Comparison of ENCODE assay signal across 8 cellular contexts in the genomic region with DNA sequence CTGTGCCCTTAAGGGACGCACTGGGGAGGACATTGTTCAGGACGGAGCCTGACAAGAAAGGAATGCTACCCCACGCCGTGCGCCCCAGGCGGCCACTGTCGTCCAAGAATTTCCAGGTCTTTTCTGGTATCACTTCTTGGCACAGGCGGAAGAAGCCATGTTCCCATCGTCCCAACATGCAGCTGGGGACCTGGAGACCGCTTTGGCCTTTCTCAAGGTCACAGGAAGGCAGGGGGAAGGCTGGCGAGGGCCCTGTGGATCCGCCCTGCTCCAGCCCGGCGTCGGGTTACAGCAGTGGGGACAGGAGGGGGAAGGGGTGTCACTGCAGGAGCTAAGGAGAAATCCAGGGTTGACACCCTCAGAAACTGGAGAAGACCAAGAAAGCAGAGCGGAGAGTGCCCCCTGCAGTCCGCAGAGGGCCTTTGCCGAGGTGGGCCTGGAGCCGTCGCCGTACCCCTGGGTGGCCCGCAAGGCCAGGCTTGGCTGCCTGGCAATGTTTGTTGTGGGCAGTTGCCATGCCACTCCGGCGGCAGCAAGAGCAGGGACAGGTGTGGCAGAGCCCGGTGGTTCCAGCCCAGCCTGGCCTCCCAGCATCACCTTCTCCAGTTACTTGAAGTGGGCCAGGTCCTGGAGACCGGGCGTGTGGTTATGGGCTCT.
A peak's percentile ranks its signal among the peaks of the same experiment; 100 is the strongest.
DNase-seq lines count a peak whose midpoint lies in the region; ATAC-seq and TF ChIP-seq lines count a peak whose summit lies in the region.

No MANE protein-coding gene starts in this region.

- H3K27ac ChIP-seq in dorsolateral prefrontal cortex = peak overlapping the region in 40 of 59 donors; percentile 2 to 96 (median 53)

- ATAC-seq in GM21515 (IDR thresholded peaks at IDR 0.05; ENCODE audit: unreplicated experiment) = no peak
- ATAC-seq in GM18861 (IDR thresholded peaks at IDR 0.05; ENCODE audit: unreplicated experiment) = no peak
- no peak for ATAC-seq in GM19452 (IDR thresholded peaks at IDR 0.05; ENCODE audit: unreplicated experiment)

- intact Hi-C loops in dorsolateral prefrontal cortex (cut with DNase I) = no loop called here

- DNase-seq in Daoy (ENCODE audit: low read depth) (peak; percentile 31), NCI-H146 treated with DMSO at 0.1 percent for 48 hours (lab: John Stamatoyannopoulos, UW; ENCODE audit: unreplicated experiment) (peak; percentile 28), dorsolateral prefrontal cortex (peak in 2 of 10 donors; percentile 42 to 43), neural crest cell (ENCODE audit: low read depth, low spot score) (peak; percentile 25)
- DNase-seq in activated naive CD4-positive, alpha-beta T cell treated with Interleukin-2 at 50 U/mL for 16 hours = no peak

- H3K4me3 Mint-ChIP-seq in neural crest cell = no peak overlapping the region

- TF ChIP-seq CTCF in dorsolateral prefrontal cortex (IDR thresholded peaks at IDR 0.05 in 54 of 56, conservative IDR thresholded peaks at IDR 0.05 in 2 of 56; ENCODE audit: low read depth in 1 of 56, partially characterized antibody in 56 of 56) (peak in 53 of 56 donors; percentile 14 to 57 (median 41)), neural crest cell (conservative IDR thresholded peaks at IDR 0.05) (peak; percentile 43)

- H3K27me3 Mint-ChIP-seq in neural crest cell (ENCODE audit: low read depth) = no peaks in the 10 kb centered on the region

- H3K27me3 ChIP-seq in dorsolateral prefrontal cortex = no peaks in the 10 kb centered on the region

- H3K36me3 Mint-ChIP-seq in neural crest cell (ENCODE audit: low read depth) = no peaks in the 10 kb centered on the region

- peaks cover 22% of the 10 kb centered on the region for H3K4me1 Mint-ChIP-seq in neural crest cell

- H3K9me3 Mint-ChIP-seq in neural crest cell = no peaks in the 10 kb centered on the region

- H3K4me3 ChIP-seq in dorsolateral prefrontal cortex = no peak overlapping the region

- no peak overlapping the region for H3K27ac Mint-ChIP-seq in neural crest cell (ENCODE audit: unreplicated experiment)
